ENCODE assay signal across 30 cellular contexts in the genomic region with DNA sequence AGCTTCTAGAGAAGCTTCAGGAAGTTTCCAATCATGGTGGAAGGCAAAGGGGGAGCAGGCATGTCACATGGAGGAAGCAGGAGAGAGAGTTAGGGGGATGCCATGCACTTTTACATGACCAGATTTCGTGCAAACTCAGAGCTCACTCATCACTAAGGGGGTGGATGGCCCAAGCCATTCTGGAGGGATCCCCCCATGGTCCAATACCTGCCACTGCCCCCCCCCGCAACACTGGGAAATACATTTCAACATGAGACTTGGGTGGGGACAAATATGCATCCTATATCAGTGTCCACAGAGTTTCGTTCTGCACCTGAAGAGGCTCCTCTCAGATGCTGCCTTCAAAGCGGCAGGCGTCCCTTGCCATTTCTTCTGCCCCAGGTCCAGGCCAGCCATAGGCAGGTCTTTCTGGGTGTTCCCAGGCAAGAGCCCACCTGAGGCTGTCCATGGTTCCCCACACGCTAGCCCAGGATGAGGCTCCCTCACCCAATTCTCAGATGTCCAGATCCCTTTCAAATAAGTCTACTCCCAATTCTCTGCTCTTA.
"Had no signal": no experiment of that assay in that cellular context is flagged by ENCODE, and none has a peak within 500 bp of the region (broad histone marks: within the 10 kb centered on the region; RNA-seq: fewer than 3 reads in every experiment).

No MANE protein-coding gene starts in this region.

- H3K27ac ChIP-seq: adrenal gland, body of pancreas, esophagus squamous epithelium, gastroesophageal sphincter, WERI-Rb-1 had no signal

- H3K36me3 ChIP-seq: adrenal gland, esophagus squamous epithelium, gastroesophageal sphincter, WERI-Rb-1 had no signal

- DNase-seq: activated B cell treated with CpG ODN at 0.5 μM for 24 hours; activated CD4-positive, alpha-beta memory T cell treated with anti-CD3 and anti-CD28 coated beads, Interleukin-2, amount 10 ng/mL, durations not matched to agents 7 days and 5 days; activated CD4-positive, alpha-beta T cell treated with anti-CD3 and anti-CD28 coated beads for 48 hours; activated CD4-positive, alpha-beta T cell treated with anti-CD3 and anti-CD28 coated beads, Interleukin-2, amount 50 U/mL, for 4 hours; activated CD8-positive, alpha-beta memory T cell treated with anti-CD3 and anti-CD28 coated beads, Interleukin-2, amount 50 U/mL, for 48 hours; activated gamma-delta T cell; activated naive CD4-positive, alpha-beta T cell treated with anti-CD3 and anti-CD28 coated beads, Interleukin-2, amount 50 U/mL, for 16 hours; activated naive CD4-positive, alpha-beta T cell treated with Interleukin-2 at 50 U/mL for 16 hours; activated T-cell treated with anti-CD3 and anti-CD28 coated beads for 4 hours; activated T-cell treated with anti-CD3 and anti-CD28 coated beads, Interleukin-2, amount 50 U/mL, for 24 hours; activated T-cell treated with anti-CD3 and anti-CD28 coated beads, Interleukin-2, amount 50 U/mL, for 72 hours; adrenal gland; amygdala; aorta; body of pancreas; caudate nucleus; cortex of kidney; dermis blood vessel endothelial cell; effector memory CD8-positive, alpha-beta T cell; erythroblast; esophagus squamous epithelium; foreskin melanocyte; T-helper 1 cell; T-helper 17 cell; T1000; WERI-Rb-1 had no signal

- H3K9me3 ChIP-seq: adrenal gland, body of pancreas had no signal

- H3K36me3 Mint-ChIP-seq: activated naive CD8-positive, alpha-beta T cell had no signal

- H3K4me1 ChIP-seq: adrenal gland, body of pancreas, esophagus squamous epithelium, gastroesophageal sphincter had no signal

- H3K27me3 ChIP-seq: body of pancreas had no signal

- ATAC-seq: activated CD4-positive, CD25-positive, alpha-beta regulatory T cell treated with anti-CD3 and anti-CD28 coated beads, Interleukin-2, amount 50 U/mL, for 24 hours; activated T-cell treated with anti-CD3 and anti-CD28 coated beads, Interleukin-2, amount 50 U/mL, for 72 hours; body of pancreas; effector memory CD8-positive, alpha-beta T cell; gastroesophageal sphincter; T-helper 17 cell had no signal

- H3K4me3 ChIP-seq: adrenal gland, body of pancreas, esophagus squamous epithelium, gastroesophageal sphincter had no signal

- H3K4me1 Mint-ChIP-seq: activated CD4-positive, alpha-beta memory T cell treated with anti-CD3 and anti-CD28 coated beads, Interleukin-2, amount 10 ng/mL, durations not matched to agents 7 days and 5 days; T-helper 17 cell had no signal

- H3K27ac Mint-ChIP-seq: activated B cell treated with CpG ODN at 0.5 μM for 24 hours; activated CD4-positive, alpha-beta memory T cell treated with anti-CD3 and anti-CD28 coated beads, Interleukin-2, amount 10 ng/mL, durations not matched to agents 7 days and 5 days; activated naive CD8-positive, alpha-beta T cell; activated T-cell treated with anti-CD3 and anti-CD28 coated beads, Interleukin-2, amount 50 U/mL, for 24 hours; activated T-cell treated with anti-CD3 and anti-CD28 coated beads, Interleukin-2, amount 50 U/mL, for 72 hours; effector memory CD8-positive, alpha-beta T cell; T-helper 17 cell; T-helper 2 cell treated with Interferon-gamma antibody and Interleukin-4, amounts not matched to agents 5 μg/mL and 100 μg/mL, for 36 hours had no signal

- H3K4me3 Mint-ChIP-seq: activated B cell treated with CpG ODN at 0.5 μM for 24 hours; activated CD4-positive, alpha-beta memory T cell treated with anti-CD3 and anti-CD28 coated beads, Interleukin-2, amount 10 ng/mL, durations not matched to agents 7 days and 5 days; activated naive CD8-positive, alpha-beta T cell; activated T-cell treated with anti-CD3 and anti-CD28 coated beads, Interleukin-2, amount 50 U/mL, for 24 hours; activated T-cell treated with anti-CD3 and anti-CD28 coated beads, Interleukin-2, amount 50 U/mL, for 72 hours; effector memory CD8-positive, alpha-beta T cell; T-helper 17 cell; T-helper 2 cell treated with Interferon-gamma antibody and Interleukin-4, amounts not matched to agents 5 μg/mL and 100 μg/mL, for 36 hours had no signal
